22 cellular contexts compared by ENCODE assay signal in the genomic region with DNA sequence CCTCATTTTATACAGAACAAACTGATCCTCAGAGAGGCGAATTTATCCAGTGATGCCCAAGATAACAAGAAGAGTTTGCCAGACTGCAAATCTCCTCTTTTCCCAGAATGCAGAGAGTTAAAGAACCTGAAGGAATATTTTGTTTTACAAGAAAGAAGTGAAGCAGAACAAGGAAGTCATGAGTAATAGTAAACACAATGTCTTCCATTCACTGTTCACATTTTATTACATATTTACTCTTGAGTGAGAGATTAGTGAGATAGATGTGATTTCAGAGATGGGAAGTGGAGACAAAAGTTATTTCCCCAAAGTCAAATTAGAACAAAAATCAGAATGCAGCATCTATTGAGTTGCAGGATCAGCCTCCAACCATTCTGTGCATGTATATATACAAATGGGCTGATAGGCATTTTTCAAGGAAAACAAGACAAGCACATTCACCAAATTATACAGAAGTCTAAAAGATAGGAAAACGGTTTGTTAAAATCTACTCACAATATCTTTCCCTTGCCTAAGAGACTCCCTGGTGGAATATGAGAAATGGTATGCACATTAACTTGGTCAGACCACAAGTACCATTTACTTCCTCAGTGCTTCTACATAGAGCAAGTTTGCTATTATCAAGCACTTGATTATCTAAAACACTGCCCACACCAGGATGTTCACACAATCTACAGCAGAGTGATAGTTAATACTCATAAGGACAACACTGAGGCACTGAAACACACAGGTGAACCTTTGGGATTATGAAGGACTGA. TPM values are rescaled to one million over a fixed set of nuclear protein-coding genes. Genes with fewer than 3 reads are reported as not detected.
DNase-seq lines count a peak whose midpoint lies in the region; ATAC-seq and TF ChIP-seq lines count a peak whose summit lies in the region.
"Had no signal": no experiment of that assay in that cellular context is flagged by ENCODE, and none has a peak within 500 bp of the region (broad histone marks: within the 10 kb centered on the region; RNA-seq: fewer than 3 reads in every experiment).

No MANE protein-coding gene starts in this region.

- in situ Hi-C loops in Caki2 (cut with HindIII; ENCODE audit: low pct_unique_long_range_greater_than_20kb, low sequenced_read_pairs), result no loop called here

- TF ChIP-seq CTCF in VCaP (conservative IDR thresholded peaks at IDR 0.05), result no peak

- H3K27ac ChIP-seq in VCaP (peak overlapping the region; percentile 89), caudate nucleus (ENCODE audit: low read depth, low read length) (no peak overlapping the region)
- H3K27ac ChIP-seq: PC-9, SJSA1 had no signal

- no peak for ATAC-seq in GM18867 (IDR thresholded peaks at IDR 0.05; ENCODE audit: unreplicated experiment)

- peak; percentile 29 for DNase-seq in Caki2 (ENCODE audit: low read depth)
- DNase-seq in LoVo (ENCODE audit: low spot score), result peak; percentile 29
- peak; percentile 53 for DNase-seq in kidney tubule cell (ENCODE audit: low spot score)
- DNase-seq in caudate nucleus (lab: John Stamatoyannopoulos, UW), result no peak
- DNase-seq in middle frontal gyrus (ENCODE audit: extremely low spot score, low spot score), result no peak
- DNase-seq in inferior parietal cortex (ENCODE audit: extremely low spot score), result no peak
- DNase-seq: BE2C; Caco-2; CD4-positive, CD25-positive, alpha-beta regulatory T cell; EL; IMR-90; NCI-H1092 treated with DMSO at 0.1 percent for 48 hours; NCI-H146; NCI-H2107; NCI-H510A treated with DMSO at 0.1 percent for 48 hours; NCI-H774; PC-9; SW 1271; T-helper 2 cell had no signal

RNA-seq across cellular contexts. Expression of gene GUCY1A2, which starts 12.0 kb away (rescaled TPM):
- total RNA-seq in Caki2 (2014; rRNA removed; shearing (Covaris generic); ENCODE audit: low replicate concordance), result not detected in 2 replicates
- total RNA-seq: Caco-2; CD4-positive, CD25-positive, alpha-beta regulatory T cell; PC-9 had no signal

Comparison
In these comparisons a context has a peak if more than half of its experiments do, and no peak if none do; other contexts are left out.
1. DNase-seq: peak in Caki2 (single experiment), LoVo (single experiment) and kidney tubule cell (single experiment); none in caudate nucleus (0 of 61), middle frontal gyrus (single experiment) and inferior parietal cortex (single experiment).